9 cellular contexts compared by ENCODE assay signal in the genomic region with DNA sequence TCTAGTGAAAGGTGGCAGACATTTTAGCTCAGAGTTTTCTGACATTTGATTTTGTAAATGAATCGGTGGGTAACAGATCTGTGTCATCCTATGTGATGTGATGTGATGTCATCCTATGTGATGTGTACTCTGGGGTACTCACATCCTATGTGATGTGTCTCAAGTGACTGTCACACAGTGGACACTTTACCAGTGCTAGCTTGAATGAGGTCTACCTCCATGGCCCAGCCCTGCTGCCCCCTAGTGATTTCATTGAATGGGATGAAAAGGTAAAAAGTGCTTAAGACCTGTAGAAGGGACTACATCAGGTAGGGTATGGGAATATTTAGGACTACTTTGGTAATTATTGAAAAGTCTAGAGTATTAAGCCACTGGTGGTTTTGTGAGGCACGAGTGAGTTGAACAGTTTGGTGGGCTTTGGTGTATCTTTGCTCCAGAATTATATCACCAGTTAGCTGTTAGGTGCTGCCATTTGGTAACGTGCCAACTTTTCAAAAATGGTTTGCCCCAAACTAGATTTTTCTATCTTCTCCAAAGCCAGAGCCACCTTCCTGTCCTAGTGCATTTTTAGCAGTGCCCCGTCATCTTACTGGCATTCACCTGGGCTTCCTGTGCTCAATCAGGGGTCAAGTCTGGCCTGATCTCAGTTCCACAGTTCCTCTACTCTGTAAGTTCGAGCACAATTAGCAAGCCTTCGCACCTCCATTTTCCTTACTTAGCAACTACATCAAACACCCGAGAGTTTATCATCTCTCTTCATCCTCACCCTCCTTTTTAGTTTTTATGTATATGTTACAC.
DNase-seq lines count a peak whose midpoint lies in the region; ATAC-seq lines count a peak whose summit lies in the region.
"Had no signal": no experiment of that assay in that cellular context is flagged by ENCODE, and none has a peak within 500 bp of the region (broad histone marks: within the 10 kb centered on the region; RNA-seq: fewer than 3 reads in every experiment).

No MANE protein-coding gene starts in this region.

- no peak overlapping the region for H3K27ac ChIP-seq in effector memory CD4-positive, alpha-beta T cell (ENCODE audit: insufficient read depth, low read length, poor library complexity, severe bottlenecking)

- H3K4me3 ChIP-seq in effector memory CD4-positive, alpha-beta T cell (ENCODE audit: insufficient read depth, low read depth, low read length, poor library complexity, severe bottlenecking), result no peak overlapping the region

- H3K27me3 ChIP-seq in effector memory CD4-positive, alpha-beta T cell (replicated peaks; ENCODE audit: control insufficient read depth, insufficient read depth, low read length, poor library complexity, severe bottlenecking), result no peaks in the 10 kb centered on the region

- H3K4me1 ChIP-seq in effector memory CD4-positive, alpha-beta T cell (ENCODE audit: control insufficient read depth, insufficient read depth, low read length, poor library complexity, severe bottlenecking), result peaks cover 37% of the 10 kb centered on the region

- H3K36me3 ChIP-seq in effector memory CD4-positive, alpha-beta T cell (ENCODE audit: control insufficient read depth, insufficient read depth, low read length), result peaks cover 33% of the 10 kb centered on the region

- ATAC-seq in HG03342 (IDR thresholded peaks at IDR 0.05; ENCODE audit: unreplicated experiment), result no peak

- peak; percentile 10 to 21 for DNase-seq in activated CD4-positive, alpha-beta T cell treated with anti-CD3 and anti-CD28 coated beads for 4 hours
- DNase-seq in activated CD4-positive, alpha-beta T cell treated with anti-CD3 and anti-CD28 coated beads, Interleukin-2, amount 50 U/mL, for 4 hours, result no peak
- DNase-seq in RKO (ENCODE audit: low spot score) (peak; percentile 73), nucleus accumbens (lab: John Stamatoyannopoulos, UW) (no peak)
- peak; percentile 15 for DNase-seq in effector CD4-positive, alpha-beta T cell
- peak; percentile 48 for DNase-seq in stimulated activated CD8-positive, alpha-beta memory T cell treated with anti-CD3 and anti-CD28 coated beads, Interleukin-4, amount 100 ng/mL, for 48 hours
- no peak for DNase-seq in effector memory CD4-positive, alpha-beta T cell
- DNase-seq: NCI-H2227 treated with DMSO at 0.1 percent for 48 hours had no signal

- no peaks in the 10 kb centered on the region for H3K9me3 ChIP-seq in effector memory CD4-positive, alpha-beta T cell (ENCODE audit: control insufficient read depth, low read length)

Comparison
In these comparisons a context has a peak if more than half of its experiments do, and no peak if none do; other contexts are left out.
1. DNase-seq: peak in activated CD4-positive, alpha-beta T cell treated with anti-CD3 and anti-CD28 coated beads for 4 hours (2 of 2), RKO (single experiment), effector CD4-positive, alpha-beta T cell (single experiment) and stimulated activated CD8-positive, alpha-beta memory T cell treated with anti-CD3 and anti-CD28 coated beads, Interleukin-4, amount 100 ng/mL, for 48 hours (single experiment); none in activated CD4-positive, alpha-beta T cell treated with anti-CD3 and anti-CD28 coated beads, Interleukin-2, amount 50 U/mL, for 4 hours (0 of 2), nucleus accumbens (0 of 56) and effector memory CD4-positive, alpha-beta T cell (0 of 3).